ENCODE assay signal across 8 cellular contexts in genomic region chr11:63974259-63975143, GRCh38. TPM values are rescaled to one million over a fixed set of nuclear protein-coding genes. Genes with fewer than 3 reads are reported as not detected.
DNase-seq lines count a peak whose midpoint lies in the region; ATAC-seq and TF ChIP-seq lines count a peak whose summit lies in the region.

TSS of gene COX8A (plus strand) at chr11:63974620. CDS start at chr11:63974681, 61 bp downstream.

- ATAC-seq in GM19395 (IDR thresholded peaks at IDR 0.05; ENCODE audit: unreplicated experiment), result peak; percentile 96
- ATAC-seq in HG03565 (IDR thresholded peaks at IDR 0.05; ENCODE audit: unreplicated experiment), result peak; percentile 95
- peak; percentile 95 for ATAC-seq in left lobe of liver

- DNase-seq in CD14-positive monocyte (ENCODE audit: low spot score) (peak; percentile 98), NCI-H774 (lab: John Stamatoyannopoulos, UW) (peak; percentile 100), left lobe of liver (ENCODE audit: low spot score) (peak; percentile 98)
- peak; percentile 93 for DNase-seq in activated CD4-positive, alpha-beta T cell treated with anti-CD3 and anti-CD28 coated beads, Interleukin-2, amount 50 U/mL, for 4 hours
- DNase-seq in stimulated activated CD4-positive, alpha-beta T cell treated with anti-CD3 and anti-CD28 coated beads, Interleukin-2, amount 100 ng/mL, for 4 hours (ENCODE audit: low read depth), result peak; percentile 93

- H3K9me3 Mint-ChIP-seq in CD14-positive monocyte, result peaks cover 0 to 2% (median 0%) of the 10 kb centered on the region in 7 donors
- no peaks in the 10 kb centered on the region for H3K9me3 Mint-ChIP-seq in dendritic cell treated with granulocyte-macrophage colony-stimulating factor and Interleukin-4, amounts not matched to agents 40 ng/mL and 50 ng/mL, for 4 days

- peaks cover 0 to 9% (median 2%) of the 10 kb centered on the region in 3 donors for H3K27me3 Mint-ChIP-seq in CD14-positive monocyte (ENCODE audit: low read depth in 3 of 3)
- H3K27me3 Mint-ChIP-seq in dendritic cell treated with granulocyte-macrophage colony-stimulating factor and Interleukin-4, amounts not matched to agents 40 ng/mL and 50 ng/mL, for 4 days, result peaks cover 2% of the 10 kb centered on the region

- H3K27ac Mint-ChIP-seq in CD14-positive monocyte, result peak within 1 kb of the TSS; percentile 99 to 100 (median 100)
- peak within 1 kb of the TSS; percentile 99 for H3K27ac Mint-ChIP-seq in dendritic cell treated with granulocyte-macrophage colony-stimulating factor and Interleukin-4, amounts not matched to agents 40 ng/mL and 50 ng/mL, for 4 days

- intact Hi-C loops in CD14-positive monocyte (cut with micrococcal nuclease), result no loop called here
- intact Hi-C loops in dendritic cell treated with granulocyte-macrophage colony-stimulating factor and Interleukin-4, amounts not matched to agents 40 ng/mL and 50 ng/mL, for 4 days (cut with micrococcal nuclease), result loop anchor here (1.0 kb wide), 1 partner anchor 12 kb away; the partner anchor contains the start of gene OTUB1

- H3K4me3 Mint-ChIP-seq in CD14-positive monocyte, result peak within 1 kb of the TSS; percentile 99 to 100
- H3K4me3 Mint-ChIP-seq in dendritic cell treated with granulocyte-macrophage colony-stimulating factor and Interleukin-4, amounts not matched to agents 40 ng/mL and 50 ng/mL, for 4 days, result peak within 1 kb of the TSS; percentile 99

- peaks cover 17 to 30% of the 10 kb centered on the region in 2 donors for H3K36me3 Mint-ChIP-seq in CD14-positive monocyte
- peaks cover 45% of the 10 kb centered on the region for H3K36me3 Mint-ChIP-seq in dendritic cell treated with granulocyte-macrophage colony-stimulating factor and Interleukin-4, amounts not matched to agents 40 ng/mL and 50 ng/mL, for 4 days (ENCODE audit: low read depth)

- H3K4me1 Mint-ChIP-seq in CD14-positive monocyte, result peaks cover 31% of the 10 kb centered on the region
- H3K4me1 Mint-ChIP-seq in dendritic cell treated with granulocyte-macrophage colony-stimulating factor and Interleukin-4, amounts not matched to agents 40 ng/mL and 50 ng/mL, for 4 days (ENCODE audit: low read depth), result peaks cover 47% of the 10 kb centered on the region

- no peak for TF ChIP-seq CTCF in CD14-positive monocyte (IDR thresholded peaks at IDR 0.05)

RNA-seq across cellular contexts. Expression of gene COX8A, which starts in this region (rescaled TPM):
- polyA plus RNA-seq in CD14-positive monocyte, result 100 to 1,000 TPM; 526 to 588 TPM
- total RNA-seq in left lobe of liver, result 182 TPM

Comparison
In these comparisons a context has a peak if more than half of its experiments do, and no peak if none do; other contexts are left out.
1. Peak in every context shown above with its lines: DNase-seq and ATAC-seq.